In genomic region chr14:55752580-55753365, GRCh38 we compare ENCODE assay signal across 9 cellular contexts.
DNase-seq lines count a peak whose midpoint lies in the region; ATAC-seq, FAIRE-seq and TF ChIP-seq lines count a peak whose summit lies in the region.
"Had no signal": no experiment of that assay in that cellular context is flagged by ENCODE, and none has a peak within 500 bp of the region (broad histone marks: within the 10 kb centered on the region; RNA-seq: fewer than 3 reads in every experiment).

No MANE protein-coding gene starts in this region.

- in situ Hi-C loops in brain microvascular endothelial cell (cut with HindIII; ENCODE audit: low pct_ligation_motif_present, low sequenced_read_pairs): no loop called here

- H3K27me3 ChIP-seq in brain microvascular endothelial cell (replicated peaks) (no peaks in the 10 kb centered on the region), lower lobe of right lung (ENCODE audit: low read depth) (no peaks in the 10 kb centered on the region)
- H3K27me3 ChIP-seq: tibial nerve had no signal

- H3K9me3 ChIP-seq in lower lobe of right lung: no peaks in the 10 kb centered on the region
- H3K9me3 ChIP-seq: tibial nerve had no signal

- peaks cover 17% of the 10 kb centered on the region for H3K4me1 ChIP-seq in lower lobe of right lung

- no peak for TF ChIP-seq CTCF in brain microvascular endothelial cell (IDR thresholded peaks at IDR 0.05; ENCODE audit: low read depth, low read length, missing control alignments)
- no peak for TF ChIP-seq CTCF in lower lobe of right lung (IDR thresholded peaks at IDR 0.05)

- H3K4me3 ChIP-seq in brain microvascular endothelial cell (ENCODE audit: low read depth, low read length) (no peak overlapping the region), lower lobe of right lung (no peak overlapping the region)
- H3K4me3 ChIP-seq: tibial nerve had no signal

- peak; percentile 35 for DNase-seq in COLO829 (ENCODE audit: low spot score)
- DNase-seq in NCI-H1105 (lab: John Stamatoyannopoulos, UW): peak; percentile 44
- DNase-seq in brain microvascular endothelial cell: peak; percentile 47
- DNase-seq in lower lobe of right lung: peak; percentile 50
- no peak for DNase-seq in posterior vena cava (ENCODE audit: low spot score)
- DNase-seq in activated gamma-delta T cell treated with Interleukin-2 at 50 U/mL for 16 hours: no peak
- DNase-seq in GM12892 (ENCODE audit: insufficient read length): no peak

- TF ChIP-seq POLR2A in GM12892 (IDR thresholded peaks at IDR 0.05; ENCODE audit: low read depth, low read length): no peak

- intact Hi-C loops in lower lobe of right lung (cut with DNase I): no loop called here
- intact Hi-C loops in posterior vena cava (cut with DNase I): no loop called here

- FAIRE-seq in GM12892 (lab: Jason Lieb, UNC): no peak

- ATAC-seq in lower lobe of right lung (peak; percentile 67 to 76), GM19463 (IDR thresholded peaks at IDR 0.05; ENCODE audit: unreplicated experiment) (no peak)

- H3K36me3 ChIP-seq in brain microvascular endothelial cell (replicated peaks) (no peaks in the 10 kb centered on the region), lower lobe of right lung (no peaks in the 10 kb centered on the region)
- H3K36me3 ChIP-seq: tibial nerve had no signal

- no peak overlapping the region for H3K27ac ChIP-seq in brain microvascular endothelial cell
- no peak overlapping the region for H3K27ac ChIP-seq in lower lobe of right lung
- H3K27ac ChIP-seq: tibial nerve had no signal

Comparison
In these comparisons a context has a peak if more than half of its experiments do, and no peak if none do; other contexts are left out.
1. DNase-seq: peak in COLO829 (single experiment), NCI-H1105 (single experiment), brain microvascular endothelial cell (single experiment) and lower lobe of right lung (single experiment); none in posterior vena cava (single experiment), activated gamma-delta T cell treated with Interleukin-2 at 50 U/mL for 16 hours (single experiment) and GM12892 (single experiment).